1 cellular context compared by ENCODE assay signal in the genomic region with DNA sequence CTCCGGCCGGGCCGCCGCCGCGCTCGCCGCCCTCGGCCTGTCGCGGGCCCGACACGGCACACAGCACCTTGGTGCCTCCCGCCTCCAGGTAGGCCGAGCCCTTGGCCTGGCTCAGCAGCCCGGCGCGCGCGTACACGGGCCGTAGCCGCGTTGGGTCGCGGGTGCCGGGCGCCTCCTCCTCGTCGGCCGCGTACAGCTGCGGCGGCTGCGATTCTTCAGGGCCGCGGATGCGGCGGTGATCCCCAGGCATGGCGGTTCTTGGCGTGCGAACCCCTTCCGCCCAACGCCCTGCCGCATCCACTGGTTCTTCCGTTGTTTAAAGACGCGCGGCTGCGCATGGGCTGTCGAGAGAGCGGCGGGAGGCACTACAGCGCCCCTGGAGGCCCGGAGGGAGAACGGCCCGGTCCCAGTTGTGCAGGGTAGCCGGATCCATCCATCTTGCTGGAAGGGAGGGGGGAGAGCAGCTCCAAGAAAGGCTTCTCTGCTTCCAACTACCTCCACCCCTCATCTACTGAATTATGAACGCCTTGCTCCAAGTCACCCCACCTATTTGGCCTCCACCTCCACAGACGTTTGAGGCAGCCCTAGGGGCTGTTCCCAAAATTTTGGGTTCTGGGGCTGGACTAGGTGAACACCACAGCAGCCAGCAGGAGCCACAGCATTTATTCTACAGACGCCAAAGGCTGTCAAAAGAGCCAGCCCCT.
TF ChIP-seq lines count a peak whose summit lies in the region.

A gene (minus strand): TSS at position 290 of the 704 bp plus-strand sequence. CDS start 40 bp downstream, at position 250.

TF ChIP-seq in K562, 482 proteins besides CTCF, POLR2A, EP300 and RAD21 (continued from another document and continues in another):
- TF ChIP-seq, protein P1, sequence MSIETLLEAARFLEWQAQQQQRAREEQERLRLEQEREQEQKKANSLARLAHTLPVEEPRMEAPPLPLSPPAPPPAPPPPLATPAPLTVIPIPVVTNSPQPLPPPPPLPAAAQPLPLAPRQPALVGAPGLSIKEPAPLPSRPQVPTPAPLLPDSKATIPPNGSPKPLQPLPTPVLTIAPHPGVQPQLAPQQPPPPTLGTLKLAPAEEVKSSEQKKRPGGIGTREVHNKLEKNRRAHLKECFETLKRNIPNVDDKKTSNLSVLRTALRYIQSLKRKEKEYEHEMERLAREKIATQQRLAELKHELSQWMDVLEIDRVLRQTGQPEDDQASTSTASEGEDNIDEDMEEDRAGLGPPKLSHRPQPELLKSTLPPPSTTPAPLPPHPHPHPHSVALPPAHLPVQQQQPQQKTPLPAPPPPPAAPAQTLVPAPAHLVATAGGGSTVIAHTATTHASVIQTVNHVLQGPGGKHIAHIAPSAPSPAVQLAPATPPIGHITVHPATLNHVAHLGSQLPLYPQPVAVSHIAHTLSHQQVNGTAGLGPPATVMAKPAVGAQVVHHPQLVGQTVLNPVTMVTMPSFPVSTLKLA (conservative IDR thresholded peaks at IDR 0.05): peak; percentile 81 to 85
- TF ChIP-seq, protein P2, sequence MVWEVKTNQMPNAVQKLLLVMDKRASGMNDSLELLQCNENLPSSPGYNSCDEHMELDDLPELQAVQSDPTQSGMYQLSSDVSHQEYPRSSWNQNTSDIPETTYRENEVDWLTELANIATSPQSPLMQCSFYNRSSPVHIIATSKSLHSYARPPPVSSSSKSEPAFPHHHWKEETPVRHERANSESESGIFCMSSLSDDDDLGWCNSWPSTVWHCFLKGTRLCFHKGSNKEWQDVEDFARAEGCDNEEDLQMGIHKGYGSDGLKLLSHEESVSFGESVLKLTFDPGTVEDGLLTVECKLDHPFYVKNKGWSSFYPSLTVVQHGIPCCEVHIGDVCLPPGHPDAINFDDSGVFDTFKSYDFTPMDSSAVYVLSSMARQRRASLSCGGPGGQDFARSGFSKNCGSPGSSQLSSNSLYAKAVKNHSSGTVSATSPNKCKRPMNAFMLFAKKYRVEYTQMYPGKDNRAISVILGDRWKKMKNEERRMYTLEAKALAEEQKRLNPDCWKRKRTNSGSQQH (CRISPR knock-in tag; IDR thresholded peaks at IDR 0.05): peak; percentile 93
- TF ChIP-seq TEAD4 (IDR thresholded peaks at IDR 0.05; ENCODE audit: low read length) (peak; percentile 57), TEAD4 (CRISPR knock-in tag; IDR thresholded peaks at IDR 0.05; ENCODE audit: borderline replicate concordance) (no peak), KDM5B (IDR thresholded peaks at IDR 0.05; ENCODE audit: insufficient replicate concordance, low read depth, low read length) (peak; percentile 69), ZNF586 (CRISPR knock-in tag; conservative IDR thresholded peaks at IDR 0.05) (peak; percentile 56; the same call in 1 of the 2 replicates), KDM2B (CRISPR knock-in tag; IDR thresholded peaks at IDR 0.05) (peak; percentile 93), JUN (IDR thresholded peaks at IDR 0.05; ENCODE audit: borderline replicate concordance, low read depth, low read length) (peak; percentile 42; the same call in 1 of the 2 replicates), JUN (CRISPR knock-in tag; IDR thresholded peaks at IDR 0.05; ENCODE audit: borderline replicate concordance) (peak; percentile 17; the same call in 1 of the 2 replicates), ETV6 (IDR thresholded peaks at IDR 0.05; ENCODE audit: borderline replicate concordance in 1 of 2, low read depth in 2 of 2, low read length in 1 of 2) (no peak; a peak in 1 of 4 replicates), ETV6 (CRISPR knock-in tag; IDR thresholded peaks at IDR 0.05; ENCODE audit: borderline replicate concordance) (no peak), ZNF445 (CRISPR knock-in tag; IDR thresholded peaks at IDR 0.05; ENCODE audit: low read depth) (peak; percentile 40; the same call in 1 of the 2 replicates), DPF2 (IDR thresholded peaks at IDR 0.05) (no peak), ESRRA (IDR thresholded peaks at IDR 0.05; ENCODE audit: borderline replicate concordance, low read depth) (peak; percentile 70; the same call in 1 of the 2 replicates), TCF7L2 (IDR thresholded peaks at IDR 0.05; ENCODE audit: low read depth, low read length) (peak; percentile 89), SNIP1 (IDR thresholded peaks at IDR 0.05; ENCODE audit: low read depth) (peak; percentile 60; the same call in 1 of the 2 replicates), TCF3 (CRISPR knock-in tag; IDR thresholded peaks at IDR 0.05) (peak; percentile 53), ELF4 (CRISPR knock-in tag; IDR thresholded peaks at IDR 0.05) (peak; percentile 91), ZFX (CRISPR knock-in tag; IDR thresholded peaks at IDR 0.05) (peak; percentile 93), ZFP1 (CRISPR knock-in tag; IDR thresholded peaks at IDR 0.05) (peak; percentile 81), NUFIP1 (IDR thresholded peaks at IDR 0.05; ENCODE audit: partially characterized antibody) (peak; percentile 54), MCM5 (IDR thresholded peaks at IDR 0.05; ENCODE audit: low read depth) (no peak), TARDBP (IDR thresholded peaks at IDR 0.05) (peak; percentile 87), GABPB2 (CRISPR knock-in tag; conservative IDR thresholded peaks at IDR 0.05) (no peak), SMAD3 (CRISPR knock-in tag; conservative IDR thresholded peaks at IDR 0.05) (peak; percentile 90), HCFC1 (IDR thresholded peaks at IDR 0.05; ENCODE audit: low read depth, low read length) (peak; percentile 78), SP2 (IDR thresholded peaks at IDR 0.05; ENCODE audit: extremely low read depth, low read depth, low read length, poor library complexity, severe bottlenecking) (peak; percentile 74), ZNF57 (CRISPR knock-in tag; IDR thresholded peaks at IDR 0.05) (0 out of 2 replicates have a peak, but pooled peaks have one; percentile 61), PCBP1 (IDR thresholded peaks at IDR 0.05; ENCODE audit: low read depth, low read length, poor library complexity, severe bottlenecking) (peak; percentile 68), ETV5 (CRISPR knock-in tag; IDR thresholded peaks at IDR 0.05; ENCODE audit: low read depth) (peak; percentile 91), ZNF146 (CRISPR knock-in tag; IDR thresholded peaks at IDR 0.05; ENCODE audit: unreplicated experiment) (no peak), E2F3 (CRISPR knock-in tag; IDR thresholded peaks at IDR 0.05) (0 out of 2 replicates have a peak, but pooled peaks have one; percentile 62), FOSL1 (tag; conservative IDR thresholded peaks at IDR 0.05) (peak; percentile 32), C11orf30 (IDR thresholded peaks at IDR 0.05; ENCODE audit: low read depth) (0 out of 2 replicates have a peak, but pooled peaks have one; percentile 24), MTA1 (IDR thresholded peaks at IDR 0.05; ENCODE audit: borderline replicate concordance) (no peak), ZNF436 (CRISPR knock-in tag; IDR thresholded peaks at IDR 0.05) (peak; percentile 87), ELF2 (CRISPR knock-in tag; IDR thresholded peaks at IDR 0.05) (peak; percentile 93), HDAC1 (IDR thresholded peaks at IDR 0.05) (peak in 1 of 2 experiments; percentile 89; a peak in 2 of 4 replicates), BHLHE40 (IDR thresholded peaks at IDR 0.05; ENCODE audit: low read length) (peak; percentile 54)
- TF ChIP-seq, protein P3, sequence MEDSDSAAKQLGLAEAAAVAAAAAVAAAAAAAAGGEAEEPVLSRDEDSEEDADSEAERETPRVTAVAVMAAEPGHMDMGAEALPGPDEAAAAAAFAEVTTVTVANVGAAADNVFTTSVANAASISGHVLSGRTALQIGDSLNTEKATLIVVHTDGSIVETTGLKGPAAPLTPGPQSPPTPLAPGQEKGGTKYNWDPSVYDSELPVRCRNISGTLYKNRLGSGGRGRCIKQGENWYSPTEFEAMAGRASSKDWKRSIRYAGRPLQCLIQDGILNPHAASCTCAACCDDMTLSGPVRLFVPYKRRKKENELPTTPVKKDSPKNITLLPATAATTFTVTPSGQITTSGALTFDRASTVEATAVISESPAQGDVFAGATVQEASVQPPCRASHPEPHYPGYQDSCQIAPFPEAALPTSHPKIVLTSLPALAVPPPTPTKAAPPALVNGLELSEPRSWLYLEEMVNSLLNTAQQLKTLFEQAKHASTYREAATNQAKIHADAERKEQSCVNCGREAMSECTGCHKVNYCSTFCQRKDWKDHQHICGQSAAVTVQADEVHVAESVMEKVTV (CRISPR knock-in tag; IDR thresholded peaks at IDR 0.05): 0 out of 2 replicates have a peak, but pooled peaks have one; percentile 30
- TF ChIP-seq, protein P4, sequence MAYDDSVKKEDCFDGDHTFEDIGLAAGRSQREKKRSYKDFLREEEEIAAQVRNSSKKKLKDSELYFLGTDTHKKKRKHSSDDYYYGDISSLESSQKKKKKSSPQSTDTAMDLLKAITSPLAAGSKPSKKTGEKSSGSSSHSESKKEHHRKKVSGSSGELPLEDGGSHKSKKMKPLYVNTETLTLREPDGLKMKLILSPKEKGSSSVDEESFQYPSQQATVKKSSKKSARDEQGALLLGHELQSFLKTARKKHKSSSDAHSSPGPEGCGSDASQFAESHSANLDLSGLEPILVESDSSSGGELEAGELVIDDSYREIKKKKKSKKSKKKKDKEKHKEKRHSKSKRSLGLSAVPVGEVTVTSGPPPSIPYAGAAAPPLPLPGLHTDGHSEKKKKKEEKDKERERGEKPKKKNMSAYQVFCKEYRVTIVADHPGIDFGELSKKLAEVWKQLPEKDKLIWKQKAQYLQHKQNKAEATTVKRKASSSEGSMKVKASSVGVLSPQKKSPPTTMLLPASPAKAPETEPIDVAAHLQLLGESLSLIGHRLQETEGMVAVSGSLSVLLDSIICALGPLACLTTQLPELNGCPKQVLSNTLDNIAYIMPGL (CRISPR knock-in tag; IDR thresholded peaks at IDR 0.05): peak; percentile 19
- TF ChIP-seq, protein P5, sequence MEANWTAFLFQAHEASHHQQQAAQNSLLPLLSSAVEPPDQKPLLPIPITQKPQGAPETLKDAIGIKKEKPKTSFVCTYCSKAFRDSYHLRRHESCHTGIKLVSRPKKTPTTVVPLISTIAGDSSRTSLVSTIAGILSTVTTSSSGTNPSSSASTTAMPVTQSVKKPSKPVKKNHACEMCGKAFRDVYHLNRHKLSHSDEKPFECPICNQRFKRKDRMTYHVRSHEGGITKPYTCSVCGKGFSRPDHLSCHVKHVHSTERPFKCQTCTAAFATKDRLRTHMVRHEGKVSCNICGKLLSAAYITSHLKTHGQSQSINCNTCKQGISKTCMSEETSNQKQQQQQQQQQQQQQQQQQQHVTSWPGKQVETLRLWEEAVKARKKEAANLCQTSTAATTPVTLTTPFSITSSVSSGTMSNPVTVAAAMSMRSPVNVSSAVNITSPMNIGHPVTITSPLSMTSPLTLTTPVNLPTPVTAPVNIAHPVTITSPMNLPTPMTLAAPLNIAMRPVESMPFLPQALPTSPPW (CRISPR knock-in tag; IDR thresholded peaks at IDR 0.05): peak; percentile 65; the same call in 1 of the 2 replicates
- TF ChIP-seq, protein P6, sequence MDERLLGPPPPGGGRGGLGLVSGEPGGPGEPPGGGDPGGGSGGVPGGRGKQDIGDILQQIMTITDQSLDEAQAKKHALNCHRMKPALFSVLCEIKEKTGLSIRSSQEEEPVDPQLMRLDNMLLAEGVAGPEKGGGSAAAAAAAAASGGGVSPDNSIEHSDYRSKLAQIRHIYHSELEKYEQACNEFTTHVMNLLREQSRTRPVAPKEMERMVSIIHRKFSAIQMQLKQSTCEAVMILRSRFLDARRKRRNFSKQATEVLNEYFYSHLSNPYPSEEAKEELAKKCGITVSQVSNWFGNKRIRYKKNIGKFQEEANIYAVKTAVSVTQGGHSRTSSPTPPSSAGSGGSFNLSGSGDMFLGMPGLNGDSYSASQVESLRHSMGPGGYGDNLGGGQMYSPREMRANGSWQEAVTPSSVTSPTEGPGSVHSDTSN (CRISPR knock-in tag; IDR thresholded peaks at IDR 0.05; ENCODE audit: low read depth): no peak
- TF ChIP-seq, protein P6 (tag; conservative IDR thresholded peaks at IDR 0.05; ENCODE audit: low read depth): peak; percentile 48; the same call in 1 of the 2 replicates
- TF ChIP-seq, protein P7, sequence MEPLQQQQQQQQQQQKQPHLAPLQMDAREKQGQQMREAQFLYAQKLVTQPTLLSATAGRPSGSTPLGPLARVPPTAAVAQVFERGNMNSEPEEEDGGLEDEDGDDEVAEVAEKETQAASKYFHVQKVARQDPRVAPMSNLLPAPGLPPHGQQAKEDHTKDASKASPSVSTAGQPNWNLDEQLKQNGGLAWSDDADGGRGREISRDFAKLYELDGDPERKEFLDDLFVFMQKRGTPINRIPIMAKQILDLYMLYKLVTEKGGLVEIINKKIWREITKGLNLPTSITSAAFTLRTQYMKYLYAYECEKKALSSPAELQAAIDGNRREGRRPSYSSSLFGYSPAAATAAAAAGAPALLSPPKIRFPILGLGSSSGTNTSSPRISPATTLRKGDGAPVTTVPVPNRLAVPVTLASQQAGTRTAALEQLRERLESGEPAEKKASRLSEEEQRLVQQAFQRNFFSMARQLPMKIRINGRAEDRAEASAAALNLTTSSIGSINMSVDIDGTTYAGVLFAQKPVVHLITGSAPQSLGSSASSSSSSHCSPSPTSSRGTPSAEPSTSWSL (CRISPR knock-in tag; IDR thresholded peaks at IDR 0.05; ENCODE audit: borderline replicate concordance): 0 out of 2 replicates have a peak, but pooled peaks have one; percentile 26
- TF ChIP-seq, protein P8, sequence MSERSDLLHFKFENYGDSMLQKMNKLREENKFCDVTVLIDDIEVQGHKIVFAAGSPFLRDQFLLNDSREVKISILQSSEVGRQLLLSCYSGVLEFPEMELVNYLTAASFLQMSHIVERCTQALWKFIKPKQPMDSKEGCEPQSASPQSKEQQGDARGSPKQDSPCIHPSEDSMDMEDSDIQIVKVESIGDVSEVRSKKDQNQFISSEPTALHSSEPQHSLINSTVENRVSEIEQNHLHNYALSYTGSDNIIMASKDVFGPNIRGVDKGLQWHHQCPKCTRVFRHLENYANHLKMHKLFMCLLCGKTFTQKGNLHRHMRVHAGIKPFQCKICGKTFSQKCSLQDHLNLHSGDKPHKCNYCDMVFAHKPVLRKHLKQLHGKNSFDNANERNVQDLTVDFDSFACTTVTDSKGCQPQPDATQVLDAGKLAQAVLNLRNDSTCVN (CRISPR knock-in tag; IDR thresholded peaks at IDR 0.05): peak; percentile 90
- TF ChIP-seq, protein P9, sequence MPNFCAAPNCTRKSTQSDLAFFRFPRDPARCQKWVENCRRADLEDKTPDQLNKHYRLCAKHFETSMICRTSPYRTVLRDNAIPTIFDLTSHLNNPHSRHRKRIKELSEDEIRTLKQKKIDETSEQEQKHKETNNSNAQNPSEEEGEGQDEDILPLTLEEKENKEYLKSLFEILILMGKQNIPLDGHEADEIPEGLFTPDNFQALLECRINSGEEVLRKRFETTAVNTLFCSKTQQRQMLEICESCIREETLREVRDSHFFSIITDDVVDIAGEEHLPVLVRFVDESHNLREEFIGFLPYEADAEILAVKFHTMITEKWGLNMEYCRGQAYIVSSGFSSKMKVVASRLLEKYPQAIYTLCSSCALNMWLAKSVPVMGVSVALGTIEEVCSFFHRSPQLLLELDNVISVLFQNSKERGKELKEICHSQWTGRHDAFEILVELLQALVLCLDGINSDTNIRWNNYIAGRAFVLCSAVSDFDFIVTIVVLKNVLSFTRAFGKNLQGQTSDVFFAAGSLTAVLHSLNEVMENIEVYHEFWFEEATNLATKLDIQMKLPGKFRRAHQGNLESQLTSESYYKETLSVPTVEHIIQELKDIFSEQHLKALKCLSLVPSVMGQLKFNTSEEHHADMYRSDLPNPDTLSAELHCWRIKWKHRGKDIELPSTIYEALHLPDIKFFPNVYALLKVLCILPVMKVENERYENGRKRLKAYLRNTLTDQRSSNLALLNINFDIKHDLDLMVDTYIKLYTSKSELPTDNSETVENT (CRISPR knock-in tag; IDR thresholded peaks at IDR 0.05): peak; percentile 97
